In genomic region chr11:57373146-57373545, GRCh38 we compare ENCODE assay signal across 18 cellular contexts. TPM values are rescaled to one million over a fixed set of nuclear protein-coding genes. Genes with fewer than 3 reads are reported as not detected.
A peak's percentile ranks its signal among the peaks of the same experiment; 100 is the strongest.
DNase-seq lines count a peak whose midpoint lies in the region; ATAC-seq and TF ChIP-seq lines count a peak whose summit lies in the region.
"Had no signal": no experiment of that assay in that cellular context is flagged by ENCODE, and none has a peak within 500 bp of the region (broad histone marks: within the 10 kb centered on the region; RNA-seq: fewer than 3 reads in every experiment).

No MANE protein-coding gene starts in this region.

- H3K36me3 ChIP-seq in neuronal stem cell (replicated peaks in 1 of 2; ENCODE audit: control insufficient read depth in 2 of 2, insufficient read depth in 2 of 2, low read length in 2 of 2): no peaks in the 10 kb centered on the region
- H3K36me3 ChIP-seq: BLaER1 treated with 17β-estradiol and CSF1 and Interleukin-3, amounts not matched to agents 10 nM and 100 nM had no signal

- H3K27ac ChIP-seq in neuronal stem cell (replicated peaks; ENCODE audit: low read length): no peak overlapping the region
- H3K27ac ChIP-seq: BLaER1 treated with 17β-estradiol and CSF1 and Interleukin-3, amounts not matched to agents 10 nM and 100 nM had no signal

- no peak overlapping the region for H3K4me2 ChIP-seq in neuronal stem cell (ENCODE audit: insufficient read depth, low read length, poor library complexity, severe bottlenecking)
- H3K4me2 ChIP-seq: BLaER1 treated with 17β-estradiol and CSF1 and Interleukin-3, amounts not matched to agents 10 nM and 100 nM had no signal

- no peak overlapping the region for H2BK5ac ChIP-seq in neuronal stem cell (ENCODE audit: low read length)

- H3K23ac ChIP-seq in neuronal stem cell (ENCODE audit: low read depth, low read length, poor library complexity): no peak overlapping the region

- WGBS in neuronal stem cell (ENCODE audit: extremely low coverage in 2 of 2, insufficient read length in 2 of 2, insufficient replicate concordance in 1 of 2), 2 donors: no CpG with 5 or more reads among the region's 3 CpGs

- H3K4me3 ChIP-seq in fibroblast of the aortic adventitia (ENCODE audit: low read depth, low read length): no peak overlapping the region
- H3K4me3 ChIP-seq in neuronal stem cell (ENCODE audit: low read length in 2 of 2): no peak overlapping the region
- H3K4me3 ChIP-seq: BLaER1 treated with 17β-estradiol and CSF1 and Interleukin-3, amounts not matched to agents 10 nM and 100 nM had no signal

- H3K9ac ChIP-seq in neuronal stem cell (ENCODE audit: low read depth, low read length, poor library complexity): peak overlapping the region; percentile 12
- H3K9ac ChIP-seq: BLaER1 treated with 17β-estradiol and CSF1 and Interleukin-3, amounts not matched to agents 10 nM and 100 nM had no signal

- no peak overlapping the region for H3K18ac ChIP-seq in neuronal stem cell (ENCODE audit: low read length)

- ATAC-seq in left cardiac atrium: peak; percentile 13 to 25
- ATAC-seq in left colon: no peak
- ATAC-seq: HepG2 had no signal

- no peaks in the 10 kb centered on the region for H3K9me3 ChIP-seq in neuronal stem cell (replicated peaks in 1 of 2; ENCODE audit: control insufficient read depth in 2 of 2, insufficient read depth in 1 of 2, low read depth in 1 of 2, low read length in 2 of 2)

- no peak overlapping the region for H4K91ac ChIP-seq in neuronal stem cell (ENCODE audit: low read depth, low read length, poor library complexity)

- no peak for TF ChIP-seq CTCF in fibroblast of the aortic adventitia (IDR thresholded peaks at IDR 0.05; ENCODE audit: insufficient read depth, low read length)

- no peak overlapping the region for H4K8ac ChIP-seq in neuronal stem cell (ENCODE audit: low read depth, low read length)

- H3K14ac ChIP-seq in neuronal stem cell (ENCODE audit: low read length): no peak overlapping the region

- H3K4me1 ChIP-seq in neuronal stem cell (ENCODE audit: control insufficient read depth in 2 of 2, insufficient read depth in 1 of 2, low read depth in 1 of 2, low read length in 2 of 2): no peaks in the 10 kb centered on the region

- intact Hi-C loops in left cardiac atrium (cut with DNase I): no loop called here
- intact Hi-C loops in left colon (cut with DNase I, micrococcal nuclease): no loop called here

- no peak overlapping the region for H2BK120ac ChIP-seq in neuronal stem cell (ENCODE audit: low read depth, low read length)

- H3K79me1 ChIP-seq in neuronal stem cell (ENCODE audit: low read depth, low read length): no peaks in the 10 kb centered on the region

- no peak overlapping the region for H2AFZ ChIP-seq in neuronal stem cell (ENCODE audit: low read length)

- no peak overlapping the region for H2BK12ac ChIP-seq in neuronal stem cell (ENCODE audit: low read length)

- H2AK5ac ChIP-seq in neuronal stem cell (ENCODE audit: low read depth, low read length): no peak overlapping the region

- DNase-seq in COLO829 (ENCODE audit: low spot score) (peak; percentile 82), fibroblast of the aortic adventitia (ENCODE audit: low read depth) (peak; percentile 10), left cardiac atrium (no peak), neuronal stem cell (ENCODE audit: low spot score) (no peak), left colon (no peak), iPS-NIHi11 (ENCODE audit: low spot score) (no peak), NCI-H2107 (lab: John Stamatoyannopoulos, UW) (no peak)
- DNase-seq: ACHN; Calu3; CD4-positive, CD25-positive, alpha-beta regulatory T cell; DMS 273 treated with DMSO at 0.1 percent for 48 hours; HCEC 1CT; HFFc6 had no signal

- peaks cover 0 to 24% (median 0%) of the 10 kb centered on the region in 3 experiments for H3K27me3 ChIP-seq in neuronal stem cell (ENCODE audit: control insufficient read depth in 3 of 3, insufficient read depth in 3 of 3, low read depth in 1 of 3, low read length in 3 of 3)
- H3K27me3 ChIP-seq: BLaER1 treated with 17β-estradiol and CSF1 and Interleukin-3, amounts not matched to agents 10 nM and 100 nM had no signal

- H3K4ac ChIP-seq in neuronal stem cell (ENCODE audit: low read length): no peak overlapping the region

- no peak overlapping the region for H2BK15ac ChIP-seq in neuronal stem cell (ENCODE audit: low read length)

RNA-seq across cellular contexts. Expression of gene PRG3, which starts 7.8 kb away (rescaled TPM):
- total RNA-seq in fibroblast of the aortic adventitia (ENCODE audit: low replicate concordance): not detected in 2 replicates
- not detected for total RNA-seq in left cardiac atrium
- not detected for polyA plus RNA-seq in neuronal stem cell (2013, experiment 1 of 2)
- not detected for polyA plus RNA-seq in neuronal stem cell (2013, experiment 2 of 2)
- not detected for total RNA-seq in left colon
- total RNA-seq: A172; Calu3; CD4-positive, CD25-positive, alpha-beta regulatory T cell; Daoy; H4; HepG2; HFFc6 had no signal
- polyA plus RNA-seq: CD4-positive, CD25-positive, alpha-beta regulatory T cell; HepG2 had no signal

RNA-seq across cellular contexts. Expression of gene PRG2, which starts 17.3 kb away (rescaled TPM):
- total RNA-seq in fibroblast of the aortic adventitia (ENCODE audit: low replicate concordance) (not detected in 2 replicates), left cardiac atrium (not detected), left colon (under 1 TPM in 1 of 2 donors, not detected in 1; 0.22 TPM)
- polyA plus RNA-seq in neuronal stem cell (2013, experiment 1 of 2): 0.24 TPM
- 0.22 TPM for polyA plus RNA-seq in neuronal stem cell (2013, experiment 2 of 2)
- total RNA-seq: A172; Calu3; CD4-positive, CD25-positive, alpha-beta regulatory T cell; Daoy; H4; HepG2; HFFc6 had no signal
- polyA plus RNA-seq: HepG2 had no signal

RNA-seq across cellular contexts. Expression of gene P2RX3, which starts 35.0 kb away (rescaled TPM):
- total RNA-seq in fibroblast of the aortic adventitia (ENCODE audit: low replicate concordance) (not detected in 2 replicates), left cardiac atrium (1 to 10 TPM in 1 of 2 donors, under 1 TPM in 1; 0.84 to 1.7 TPM), left colon (not detected)
- polyA plus RNA-seq in neuronal stem cell (2013, experiment 1 of 2): 2.9 TPM
- polyA plus RNA-seq in neuronal stem cell (2013, experiment 2 of 2): 2.7 TPM
- total RNA-seq: A172; Calu3; CD4-positive, CD25-positive, alpha-beta regulatory T cell; Daoy; H4; HepG2; HFFc6 had no signal
- polyA plus RNA-seq: CD4-positive, CD25-positive, alpha-beta regulatory T cell had no signal

RNA-seq across cellular contexts. Expression of gene SSRP1, which starts 37.5 kb away (rescaled TPM):
- total RNA-seq in fibroblast of the aortic adventitia (ENCODE audit: low replicate concordance) (60.7 and 83.2 TPM in 2 replicates), left cardiac atrium (10 to 100 TPM; 34.7 to 45.5 TPM), left colon (10 to 100 TPM; 56.5 to 67.8 TPM)
- polyA plus RNA-seq in neuronal stem cell (2013, experiment 1 of 2): 208 TPM
- 198 TPM for polyA plus RNA-seq in neuronal stem cell (2013, experiment 2 of 2)

RNA-seq across cellular contexts. Expression of gene TNKS1BP1, which starts 48.4 kb away (rescaled TPM):
- 70.0 and 108 TPM in 2 replicates for total RNA-seq in fibroblast of the aortic adventitia (ENCODE audit: low replicate concordance)
- 10 to 100 TPM; 73.6 to 82.6 TPM for total RNA-seq in left cardiac atrium
- 77.7 TPM for polyA plus RNA-seq in neuronal stem cell (2013, experiment 1 of 2)
- polyA plus RNA-seq in neuronal stem cell (2013, experiment 2 of 2): 73.2 TPM
- total RNA-seq in left colon: 100 to 1,000 TPM; 135 to 191 TPM

Comparison
In these comparisons a context has a peak if more than half of its experiments do, and no peak if none do; other contexts are left out.
1. DNase-seq: peak in COLO829 (single experiment) and fibroblast of the aortic adventitia (single experiment); none in left cardiac atrium (single experiment), neuronal stem cell (single experiment), left colon (0 of 2), iPS-NIHi11 (single experiment) and NCI-H2107 (single experiment).